In genomic region chr17:77854083-77854758, GRCh38 we compare ENCODE assay signal across 17 cellular contexts.
A peak's percentile ranks its signal among the peaks of the same experiment; 100 is the strongest.
DNase-seq lines count a peak whose midpoint lies in the region; ATAC-seq and TF ChIP-seq lines count a peak whose summit lies in the region.
"Had no signal": no experiment of that assay in that cellular context is flagged by ENCODE, and none has a peak within 500 bp of the region (broad histone marks: within the 10 kb centered on the region; RNA-seq: fewer than 3 reads in every experiment).

No MANE protein-coding gene starts in this region.

- no peak overlapping the region for H3K27ac ChIP-seq in BLaER1
- no peak overlapping the region for H3K27ac ChIP-seq in gastroesophageal sphincter

- no peak overlapping the region for H3K9ac ChIP-seq in BLaER1

- H3K4me2 ChIP-seq in BLaER1, result peak overlapping the region; percentile 49

- no peak for TF ChIP-seq EP300 in gastroesophageal sphincter (IDR thresholded peaks at IDR 0.05)

- TF ChIP-seq POLR2A in gastroesophageal sphincter (IDR thresholded peaks at IDR 0.05), result no peak

- ATAC-seq in GM21447 (IDR thresholded peaks at IDR 0.05; ENCODE audit: unreplicated experiment), result no peak
- no peak for ATAC-seq in HG03025 (IDR thresholded peaks at IDR 0.05; ENCODE audit: low FRiP score, unreplicated experiment)
- ATAC-seq in gastroesophageal sphincter, result no peak
- no peak for ATAC-seq in mucosa of descending colon
- ATAC-seq: GM12878 had no signal

- H3K4me1 ChIP-seq in BLaER1 (peaks cover 15% of the 10 kb centered on the region), gastroesophageal sphincter (no peaks in the 10 kb centered on the region), mucosa of descending colon (ENCODE audit: low read depth) (no peaks in the 10 kb centered on the region)
- H3K4me1 ChIP-seq: HAP-1 had no signal

- no peak overlapping the region for H3K4me3 ChIP-seq in BLaER1
- H3K4me3 ChIP-seq in H7 (ENCODE audit: insufficient read depth, low read depth, low read length), result no peak overlapping the region
- H3K4me3 ChIP-seq in gastroesophageal sphincter, result no peak overlapping the region
- no peak overlapping the region for H3K4me3 ChIP-seq in mucosa of descending colon
- H3K4me3 ChIP-seq: GM12878, HAP-1 had no signal

- DNase-seq in H7, result peak; percentile 71
- peak; percentile 45 for DNase-seq in iPS-NIHi11 (ENCODE audit: low spot score)
- peak; percentile 53 for DNase-seq in posterior vena cava (ENCODE audit: low spot score)
- DNase-seq in mucosa of descending colon, result no peak
- DNase-seq: 8988T; AML-193; C1 segment of cervical spinal cord; Calu3; CD4-positive, alpha-beta T cell; DMS 273 treated with DMSO at 0.1 percent for 48 hours; GOT3 had no signal

- no peaks in the 10 kb centered on the region for H3K9me3 ChIP-seq in BLaER1
- no peaks in the 10 kb centered on the region for H3K9me3 ChIP-seq in gastroesophageal sphincter
- H3K9me3 ChIP-seq in mucosa of descending colon, result no peaks in the 10 kb centered on the region
- H3K9me3 ChIP-seq: HAP-1 had no signal

- WGBS in gastroesophageal sphincter (ENCODE audit: low coverage in 1 of 2), 2 donors, result 80% methylated on average over 1 of the region's 14 CpGs; no CpG with 5 or more reads in 1 of the 2 donors

- no peak for TF ChIP-seq CTCF in gastroesophageal sphincter (IDR thresholded peaks at IDR 0.05)
- TF ChIP-seq CTCF in mucosa of descending colon (IDR thresholded peaks at IDR 0.05), result no peak

- H4K20me1 ChIP-seq in BLaER1, result no peaks in the 10 kb centered on the region

- intact Hi-C loops in posterior vena cava (cut with DNase I) (no loop called here), mucosa of descending colon (cut with DNase I, micrococcal nuclease) (no loop called here)

- no peaks in the 10 kb centered on the region for H3K36me3 ChIP-seq in BLaER1
- no peaks in the 10 kb centered on the region for H3K36me3 ChIP-seq in H7 (replicated peaks; ENCODE audit: control insufficient read depth, insufficient read depth, low read length)
- H3K36me3 ChIP-seq in gastroesophageal sphincter, result no peaks in the 10 kb centered on the region
- H3K36me3 ChIP-seq in mucosa of descending colon (ENCODE audit: low read depth), result no peaks in the 10 kb centered on the region
- H3K36me3 ChIP-seq: HAP-1 had no signal

- H3K27me3 ChIP-seq in BLaER1 (no peaks in the 10 kb centered on the region), H7 (ENCODE audit: control insufficient read depth, insufficient read depth, low read length) (no peaks in the 10 kb centered on the region), gastroesophageal sphincter (no peaks in the 10 kb centered on the region)

Comparison
In these comparisons a context has a peak if more than half of its experiments do, and no peak if none do; other contexts are left out.
1. DNase-seq: peak in H7 (single experiment), iPS-NIHi11 (single experiment) and posterior vena cava (single experiment); none in mucosa of descending colon (0 of 3).